In genomic region chr13:29472317-29472961, GRCh38 we compare ENCODE assay signal across 8 cellular contexts.
A peak's percentile ranks its signal among the peaks of the same experiment; 100 is the strongest.
DNase-seq lines count a peak whose midpoint lies in the region; ATAC-seq and TF ChIP-seq lines count a peak whose summit lies in the region.

No MANE protein-coding gene starts in this region.

- H3K27me3 ChIP-seq in NT2/D1 (ENCODE audit: insufficient read depth, insufficient read length) = no peaks in the 10 kb centered on the region

- H3K9ac ChIP-seq in NT2/D1 (ENCODE audit: insufficient read length, low read depth) = no peak overlapping the region

- H3K27ac Mint-ChIP-seq in Calu3 (ENCODE audit: unreplicated experiment) = no peak overlapping the region
- H3K27ac Mint-ChIP-seq in activated T-cell treated with anti-CD3 and anti-CD28 coated beads, Interleukin-2, amount 50 U/mL, for 72 hours = no peak overlapping the region
- no peak overlapping the region for H3K27ac Mint-ChIP-seq in glutamatergic neuron (ENCODE audit: unreplicated experiment)

- H3K4me1 Mint-ChIP-seq in Calu3 (ENCODE audit: low read depth, unreplicated experiment) = no peaks in the 10 kb centered on the region
- H3K4me1 Mint-ChIP-seq in activated T-cell treated with anti-CD3 and anti-CD28 coated beads, Interleukin-2, amount 50 U/mL, for 72 hours (ENCODE audit: low read depth) = no peaks in the 10 kb centered on the region
- peaks cover 3% of the 10 kb centered on the region for H3K4me1 Mint-ChIP-seq in glutamatergic neuron (ENCODE audit: low read depth, unreplicated experiment)

- peaks cover 14% of the 10 kb centered on the region for H3K27me3 Mint-ChIP-seq in Calu3 (ENCODE audit: unreplicated experiment)
- H3K27me3 Mint-ChIP-seq in activated T-cell treated with anti-CD3 and anti-CD28 coated beads, Interleukin-2, amount 50 U/mL, for 72 hours (ENCODE audit: low read depth) = peaks cover 9% of the 10 kb centered on the region
- peaks cover 2% of the 10 kb centered on the region for H3K27me3 Mint-ChIP-seq in glutamatergic neuron (ENCODE audit: unreplicated experiment)

- no peak overlapping the region for H3K4me3 ChIP-seq in NT2/D1 (ENCODE audit: insufficient read length, low read depth)

- no peaks in the 10 kb centered on the region for H3K36me3 Mint-ChIP-seq in Calu3 (ENCODE audit: insufficient read depth, unreplicated experiment)
- no peaks in the 10 kb centered on the region for H3K36me3 Mint-ChIP-seq in activated T-cell treated with anti-CD3 and anti-CD28 coated beads, Interleukin-2, amount 50 U/mL, for 72 hours (ENCODE audit: insufficient read depth in 2 of 2)
- H3K36me3 Mint-ChIP-seq in glutamatergic neuron (ENCODE audit: unreplicated experiment) = no peaks in the 10 kb centered on the region

- no peak overlapping the region for H3K4me3 Mint-ChIP-seq in Calu3 (ENCODE audit: low read depth, unreplicated experiment)
- no peak overlapping the region for H3K4me3 Mint-ChIP-seq in activated T-cell treated with anti-CD3 and anti-CD28 coated beads, Interleukin-2, amount 50 U/mL, for 72 hours
- no peak overlapping the region for H3K4me3 Mint-ChIP-seq in glutamatergic neuron (ENCODE audit: unreplicated experiment)

- H3K9me3 Mint-ChIP-seq in Calu3 (ENCODE audit: low read depth, unreplicated experiment) (no peaks in the 10 kb centered on the region), glutamatergic neuron (ENCODE audit: unreplicated experiment) (peaks cover 1% of the 10 kb centered on the region)
- H3K9me3 Mint-ChIP-seq in activated T-cell treated with anti-CD3 and anti-CD28 coated beads, Interleukin-2, amount 50 U/mL, for 72 hours = no peaks in the 10 kb centered on the region

- no peaks in the 10 kb centered on the region for H3K36me3 ChIP-seq in NT2/D1 (ENCODE audit: insufficient read depth, insufficient read length, low read length)

- intact Hi-C loops in Calu3 (cut with micrococcal nuclease; ENCODE audit: unreplicated experiment) = no loop called here

- no peaks in the 10 kb centered on the region for H3K4me1 ChIP-seq in NT2/D1 (ENCODE audit: insufficient read depth, insufficient read length)

- peak in 1 of 2 donors; percentile 50 for ATAC-seq in activated T-cell treated with anti-CD3 and anti-CD28 coated beads, Interleukin-2, amount 50 U/mL, for 72 hours (replicated peaks in 1 of 2)
- ATAC-seq in HG03159 (IDR thresholded peaks at IDR 0.05; ENCODE audit: unreplicated experiment) = no peak

- CTCF ChIA-PET in Calu3 (lab: Charles Lee) = no interaction called here

- DNase-seq in Calu3 (peak; percentile 64), HCEC 1CT (peak; percentile 52), NT2/D1 (ENCODE audit: low read depth, low spot score) (peak; percentile 48), glutamatergic neuron (peak; percentile 76), GF-D8 (lab: John Stamatoyannopoulos, UW) (no peak)
- peak; percentile 57 to 63 for DNase-seq in activated T-cell treated with anti-CD3 and anti-CD28 coated beads, Interleukin-2, amount 50 U/mL, for 72 hours
- DNase-seq in stimulated activated CD4-positive, alpha-beta T cell treated with anti-CD3 and anti-CD28 coated beads, Interleukin-12 subunit alpha, Interleukin-12 subunit beta, amount 100 ng/mL, for 4 hours = peak; percentile 38

- BruUV-seq in Calu3 (replicated peaks; lab: Mats Ljungman, UMichigan) = no TSS peak

- TF ChIP-seq CTCF in Calu3 (IDR thresholded peaks at IDR 0.05; ENCODE audit: unreplicated experiment) (peak; percentile 82), glutamatergic neuron (IDR thresholded peaks at IDR 0.05; ENCODE audit: partially characterized antibody, unreplicated experiment) (peak; percentile 89)

- H3K9me3 ChIP-seq in NT2/D1 (ENCODE audit: insufficient read depth, low read length) = no peaks in the 10 kb centered on the region
